28 cellular contexts compared by ENCODE assay signal in genomic region chr9:34707130-34707529, GRCh38. TPM values are rescaled to one million over a fixed set of nuclear protein-coding genes. Genes with fewer than 3 reads are reported as not detected.
"Had no signal": no experiment of that assay in that cellular context is flagged by ENCODE, and none has a peak within 500 bp of the region (broad histone marks: within the 10 kb centered on the region; RNA-seq: fewer than 3 reads in every experiment).

No MANE protein-coding gene starts in this region.

- H3K36me3 ChIP-seq: heart right ventricle, left ventricle myocardium inferior, ovary, right atrium auricular region, right lobe of liver, suprapubic skin, transverse colon, upper lobe of right lung had no signal

- H3K9me3 ChIP-seq: heart right ventricle, left ventricle myocardium inferior, ovary, right atrium auricular region, right lobe of liver, suprapubic skin, transverse colon, upper lobe of right lung had no signal

- H3K4me3 Mint-ChIP-seq: naive B cell; natural killer cell; stimulated activated naive CD8-positive, alpha-beta T cell treated with anti-CD3 and anti-CD28 coated beads, Interleukin-15, Interleukin-2, amounts not matched to agents 100 ng/mL and 50 ng/mL, for 24 hours had no signal

- H3K27ac Mint-ChIP-seq: naive B cell; natural killer cell; progenitor cell of endocrine pancreas; stimulated activated naive CD8-positive, alpha-beta T cell treated with anti-CD3 and anti-CD28 coated beads, Interleukin-15, Interleukin-2, amounts not matched to agents 100 ng/mL and 50 ng/mL, for 24 hours had no signal

- H3K27ac ChIP-seq: heart right ventricle, hepatocyte, left ventricle myocardium inferior, ovary, right atrium auricular region, right lobe of liver, suprapubic skin, transverse colon, upper lobe of right lung had no signal

- H3K9me3 Mint-ChIP-seq: naive B cell; natural killer cell; stimulated activated naive CD8-positive, alpha-beta T cell treated with anti-CD3 and anti-CD28 coated beads, Interleukin-15, Interleukin-2, amounts not matched to agents 100 ng/mL and 50 ng/mL, for 24 hours had no signal

- H3K4me1 ChIP-seq: right lobe of liver had no signal

- H3K4me2 ChIP-seq: hepatocyte, smooth muscle cell had no signal

- ATAC-seq: heart right ventricle, natural killer cell, right lobe of liver, upper lobe of right lung had no signal

- DNase-seq: heart right ventricle; islet precursor cell; left ventricle myocardium inferior; mesendoderm; naive B cell; natural killer cell; ovary; right lobe of liver; stimulated activated CD4-positive, alpha-beta T cell treated with anti-CD3 and anti-CD28 coated beads, Interleukin-1b, Interleukin-23, amount 100 ng/mL, for 48 hours; stimulated activated CD4-positive, alpha-beta T cell treated with anti-CD3 and anti-CD28 coated beads, Interleukin-2, amount 100 ng/mL, for 48 hours; stimulated activated CD4-positive, alpha-beta T cell treated with anti-CD3 and anti-CD28 coated beads, Interleukin-4, amount 100 ng/mL, for 4 hours; stimulated activated CD8-positive, alpha-beta memory T cell treated with anti-CD3 and anti-CD28 coated beads, Interleukin-4, amount 100 ng/mL, for 48 hours; stimulated activated naive CD4-positive, alpha-beta T cell; transverse colon; upper lobe of right lung had no signal

- H2AFZ ChIP-seq: hepatocyte had no signal

- H3K79me2 ChIP-seq: hepatocyte had no signal

- H3K27me3 ChIP-seq: heart right ventricle, hepatocyte, ovary, right atrium auricular region, right lobe of liver, suprapubic skin, transverse colon, upper lobe of right lung had no signal

- H3K36me3 Mint-ChIP-seq: naive B cell, natural killer cell had no signal

- H3K4me3 ChIP-seq: heart right ventricle, hepatocyte, left ventricle myocardium inferior, lung, ovary, right atrium auricular region, right lobe of liver, smooth muscle cell, suprapubic skin, transverse colon, upper lobe of right lung had no signal

RNA-seq across cellular contexts. Expression of gene CCL21, which starts 2.8 kb away (rescaled TPM):
- total RNA-seq: hepatocyte, kidney epithelial cell, natural killer cell, progenitor cell of endocrine pancreas, pulmonary artery endothelial cell, renal cortical epithelial cell, smooth muscle cell had no signal

RNA-seq across cellular contexts. Expression of gene CCL19, which starts 16.1 kb away (rescaled TPM):
- total RNA-seq: hepatocyte, kidney epithelial cell, natural killer cell, omental fat pad, pulmonary artery endothelial cell, renal cortical epithelial cell, skeletal muscle tissue, smooth muscle cell, transverse colon had no signal

RNA-seq across cellular contexts. Expression of gene CCL27, which starts 44.7 kb away (rescaled TPM):
- total RNA-seq: hepatocyte, kidney epithelial cell, natural killer cell, omental fat pad, pulmonary artery endothelial cell, renal cortical epithelial cell, right atrium auricular region, right lobe of liver, skeletal muscle tissue, subcutaneous adipose tissue, transverse colon, upper lobe of right lung had no signal
